Comparison of ENCODE assay signal across 17 cellular contexts in the genomic region with DNA sequence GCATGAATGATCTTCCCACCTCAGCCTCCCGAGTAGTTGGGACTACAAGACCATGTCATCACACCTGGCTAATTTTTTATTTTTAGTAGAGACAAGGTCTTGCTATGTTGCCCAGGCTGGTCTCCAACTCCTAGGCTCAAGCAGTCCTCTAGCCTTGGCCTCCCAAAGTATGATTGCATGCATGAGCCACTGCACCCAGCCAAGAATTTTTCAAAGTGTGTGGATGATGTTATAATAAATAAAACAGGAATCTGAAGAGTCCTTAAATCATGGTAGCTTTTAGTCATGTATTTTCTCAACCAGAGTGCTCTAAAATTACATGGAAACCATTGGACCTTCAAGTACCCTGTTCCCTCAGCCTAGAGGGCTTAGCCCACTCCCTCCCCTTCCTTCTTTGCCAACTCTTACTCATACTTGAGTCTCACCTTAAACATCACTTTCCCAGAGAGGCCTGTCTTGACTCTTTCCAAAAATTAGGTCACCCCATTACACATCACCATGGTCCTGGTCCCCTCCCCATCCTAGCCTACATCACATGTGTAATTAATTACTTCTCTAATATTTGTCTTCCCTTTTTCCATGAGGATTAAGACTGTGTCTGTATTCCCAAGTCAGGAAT. TPM values are rescaled to one million over a fixed set of nuclear protein-coding genes. Genes with fewer than 3 reads are reported as not detected.
"Had no signal": no experiment of that assay in that cellular context is flagged by ENCODE, and none has a peak within 500 bp of the region (broad histone marks: within the 10 kb centered on the region; RNA-seq: fewer than 3 reads in every experiment).

No MANE protein-coding gene starts in this region.

- DNase-seq: effector CD8-positive, alpha-beta T cell; foreskin keratinocyte; kidney; left colon; natural killer cell; ovary; right cardiac atrium; small intestine; stimulated activated CD4-positive, alpha-beta T cell treated with anti-CD3 and anti-CD28 coated beads, Interleukin-2, amount 100 ng/mL, for 48 hours; stimulated activated naive CD4-positive, alpha-beta T cell treated with Interleukin-2 at 50 U/mL for 16 hours; trophoblast cell; uterus had no signal

- H3K4me3 Mint-ChIP-seq: mesothelial cell of epicardium, natural killer cell, neural crest cell had no signal

- ATAC-seq: esophagus mucosa, foreskin keratinocyte, left colon, natural killer cell, right cardiac atrium had no signal

- H3K36me3 ChIP-seq: ovary, uterus had no signal

- H3K4me3 ChIP-seq: coronary artery, ovary, uterus had no signal

- H3K4me1 Mint-ChIP-seq: mesothelial cell of epicardium, natural killer cell had no signal

- H3K27me3 ChIP-seq: foreskin keratinocyte, ovary, uterus had no signal

- H3K9me3 Mint-ChIP-seq: mesothelial cell of epicardium, natural killer cell, neural crest cell had no signal

- H3K27ac ChIP-seq: coronary artery, foreskin keratinocyte, ovary, uterus had no signal

- H3K27ac Mint-ChIP-seq: mesothelial cell of epicardium, natural killer cell had no signal

- H3K9me3 ChIP-seq: ovary, uterus had no signal

- H3K4me1 ChIP-seq: foreskin keratinocyte, uterus had no signal

- FAIRE-seq: kidney, small intestine had no signal

- H3K36me3 Mint-ChIP-seq: mesothelial cell of epicardium, natural killer cell had no signal

RNA-seq across cellular contexts. Expression of gene BICDL1, which starts 52.2 kb away (rescaled TPM):
- total RNA-seq: dermis microvascular lymphatic vessel endothelial cell had no signal
